Comparison of ENCODE assay signal across 29 cellular contexts in genomic region chr1:213921352-213922111, GRCh38.
"Had no signal": no experiment of that assay in that cellular context is flagged by ENCODE, and none has a peak within 500 bp of the region (broad histone marks: within the 10 kb centered on the region; RNA-seq: fewer than 3 reads in every experiment).

No MANE protein-coding gene starts in this region.

- H3K27me3 ChIP-seq: hepatocyte, neural progenitor cell, neutrophil, ovary, sigmoid colon, stomach, testis, thyroid gland, transverse colon, upper lobe of left lung, vagina had no signal

- H3K36me3 ChIP-seq: heart right ventricle, lower lobe of right lung, neural progenitor cell, neutrophil, ovary, prostate gland, sigmoid colon, stomach, thyroid gland, transverse colon, upper lobe of left lung, vagina had no signal

- H3K4me3 ChIP-seq: heart right ventricle, hepatocyte, lower lobe of right lung, neural progenitor cell, ovary, prostate gland, sigmoid colon, smooth muscle cell, stomach, testis, thyroid gland, transverse colon, upper lobe of left lung, vagina had no signal

- H3K9me3 ChIP-seq: heart right ventricle, lower lobe of right lung, neutrophil, ovary, prostate gland, sigmoid colon, stomach, testis, thyroid gland, transverse colon, upper lobe of left lung, vagina had no signal

- ATAC-seq: heart right ventricle; left ventricle myocardium superior; lower lobe of right lung; natural killer cell; right cardiac atrium; stimulated activated naive B cell treated with anti-CD40 and anti-IgM and Interleukin-4, amounts not matched to agents 10 μg/mL and 1 μg/mL and 100 μg/mL, for 72 hours; stimulated activated naive CD8-positive, alpha-beta T cell treated with anti-CD3 and anti-CD28 coated beads, Interleukin-15, Interleukin-2, amounts not matched to agents 100 U/mL and 50 U/mL, for 24 hours had no signal

- H3K27ac ChIP-seq: heart right ventricle, hepatocyte, lower lobe of right lung, neural progenitor cell, neutrophil, ovary, prostate gland, sigmoid colon, stomach, testis, thyroid gland, transverse colon, upper lobe of left lung, vagina had no signal

- H3K4me1 ChIP-seq: heart right ventricle, lower lobe of right lung, neural progenitor cell, prostate gland, sigmoid colon, stomach, testis, thyroid gland, transverse colon, upper lobe of left lung, vagina had no signal

- DNase-seq: heart right ventricle; islet precursor cell; left ventricle myocardium superior; lower lobe of right lung; mammary epithelial cell; mesenchymal stem cell; naive B cell; natural killer cell; nephron progenitor cell; ovary; posterior cingulate gyrus; retina; right cardiac atrium; sigmoid colon; stimulated activated CD4-positive, alpha-beta T cell treated with anti-CD3 and anti-CD28 coated beads, Interleukin-1b, Interleukin-23, amount 100 ng/mL, for 48 hours; stimulated activated CD4-positive, alpha-beta T cell treated with anti-CD3 and anti-CD28 coated beads, Interleukin-4, amount 100 ng/mL, for 1 hour; stimulated activated naive B cell treated with anti-CD40 and anti-IgM and Interleukin-4, amounts not matched to agents 10 μg/mL and 1 μg/mL and 100 μg/mL, for 72 hours; stimulated activated naive CD8-positive, alpha-beta T cell treated with anti-CD3 and anti-CD28 coated beads, Interleukin-15, Interleukin-2, amounts not matched to agents 100 U/mL and 50 U/mL, for 24 hours; stomach; testis; thyroid gland; transverse colon; upper lobe of left lung had no signal
